In genomic region chr1:167631987-167632680, GRCh38 we compare ENCODE assay signal across 9 cellular contexts. TPM values are rescaled to one million over a fixed set of nuclear protein-coding genes. Genes with fewer than 3 reads are reported as not detected.
DNase-seq lines count a peak whose midpoint lies in the region; ATAC-seq and TF ChIP-seq lines count a peak whose summit lies in the region.
"Had no signal": no experiment of that assay in that cellular context is flagged by ENCODE, and none has a peak within 500 bp of the region (broad histone marks: within the 10 kb centered on the region; RNA-seq: fewer than 3 reads in every experiment).

No MANE protein-coding gene starts in this region.

- H3K4me1 Mint-ChIP-seq in Caco-2 (ENCODE audit: low read depth, unreplicated experiment), result no peaks in the 10 kb centered on the region

- CTCF ChIA-PET in Caco-2 (lab: Charles Lee), result no interaction called here

- peak overlapping the region in 3 of 4 donors; percentile 51 to 69 (median 61) for H3K4me3 ChIP-seq in upper lobe of left lung
- H3K4me3 ChIP-seq in uterus, result no peak overlapping the region
- no peak overlapping the region for H3K4me3 ChIP-seq in Caco-2 (ENCODE audit: low read depth, low read length)

- POLR2A ChIA-PET in Caco-2 (lab: Charles Lee), result no interaction called here

- no peaks in the 10 kb centered on the region for H3K36me3 Mint-ChIP-seq in Caco-2 (ENCODE audit: insufficient read depth, unreplicated experiment)

- no peak for TF ChIP-seq EP300 in upper lobe of left lung (IDR thresholded peaks at IDR 0.05)

- no peak for TF ChIP-seq CTCF in upper lobe of left lung (IDR thresholded peaks at IDR 0.05)
- no peak for TF ChIP-seq CTCF in uterus (IDR thresholded peaks at IDR 0.05)
- TF ChIP-seq CTCF in Caco-2 (IDR thresholded peaks at IDR 0.05; ENCODE audit: insufficient read depth in 1 of 2, low read depth in 1 of 2, low read length in 1 of 2, severe bottlenecking in 1 of 2, unreplicated experiment in 1 of 2), result no peak

- no peak overlapping the region for H3K27ac Mint-ChIP-seq in Caco-2 (ENCODE audit: unreplicated experiment)

- ATAC-seq in upper lobe of left lung (ENCODE audit: low FRiP score in 2 of 2), result peak in 1 of 2 donors; percentile 58

- peaks cover 14% of the 10 kb centered on the region for H3K27me3 Mint-ChIP-seq in Caco-2 (ENCODE audit: insufficient read depth, unreplicated experiment)

- no peaks in the 10 kb centered on the region for H3K36me3 ChIP-seq in upper lobe of left lung
- H3K36me3 ChIP-seq in uterus, result no peaks in the 10 kb centered on the region
- no peaks in the 10 kb centered on the region for H3K36me3 ChIP-seq in Caco-2 (ENCODE audit: control insufficient read depth, insufficient read depth, low read length)

- TF ChIP-seq POLR2A in upper lobe of left lung (IDR thresholded peaks at IDR 0.05), result no peak
- no peak for TF ChIP-seq POLR2A in uterus (IDR thresholded peaks at IDR 0.05)

- 56 to 65% methylated on average over 3 to 5 of the region's 5 CpGs for WGBS in upper lobe of left lung, 2 donors

- no peak overlapping the region for H3K4me3 Mint-ChIP-seq in Caco-2 (ENCODE audit: unreplicated experiment)

- H3K9me3 ChIP-seq in upper lobe of left lung (no peaks in the 10 kb centered on the region), uterus (no peaks in the 10 kb centered on the region), Caco-2 (no peaks in the 10 kb centered on the region)

- H3K27me3 ChIP-seq in upper lobe of left lung (no peaks in the 10 kb centered on the region), uterus (no peaks in the 10 kb centered on the region), Caco-2 (replicated peaks; ENCODE audit: control insufficient read depth, insufficient read depth, low read length) (no peaks in the 10 kb centered on the region; the same call in 1 of the 2 replicates)

- H3K4me1 ChIP-seq in upper lobe of left lung, result peaks cover 40 to 48% (median 46%) of the 10 kb centered on the region in 4 donors
- H3K4me1 ChIP-seq in uterus, result no peaks in the 10 kb centered on the region
- peaks cover 3% of the 10 kb centered on the region; the same call in 1 of the 2 replicates for H3K4me1 ChIP-seq in Caco-2
- H3K4me1 ChIP-seq: parathyroid adenoma had no signal

- H3K27ac ChIP-seq in upper lobe of left lung (peak overlapping the region; percentile 85 to 97 (median 93)), uterus (no peak overlapping the region)
- H3K27ac ChIP-seq: parathyroid adenoma had no signal

- DNase-seq in activated gamma-delta T cell treated with Interleukin-2 at 50 U/mL for 16 hours, result peak; percentile 50
- DNase-seq in activated gamma-delta T cell (lab: John Stamatoyannopoulos, UW), result no peak
- DNase-seq in UCSD-AML1 (lab: John Stamatoyannopoulos, UW; ENCODE audit: unreplicated experiment), result peak; percentile 49
- DNase-seq in islet precursor cell, result peak; percentile 57
- no peak for DNase-seq in upper lobe of left lung
- DNase-seq in uterus, result no peak
- DNase-seq in Caco-2, result no peak
- no peak for DNase-seq in DMS79 (lab: John Stamatoyannopoulos, UW)

- intact Hi-C loops in uterus (cut with DNase I; ENCODE audit: low total_unique reads) (no loop called here), Caco-2 (cut with micrococcal nuclease; ENCODE audit: unreplicated experiment) (no loop called here)

- no peaks in the 10 kb centered on the region for H3K9me3 Mint-ChIP-seq in Caco-2 (ENCODE audit: unreplicated experiment)

- BruUV-seq in Caco-2 (replicated peaks; lab: Mats Ljungman, UMichigan), result no TSS peak

RNA-seq across cellular contexts. Expression of gene RCSD1, which starts 2.1 kb away (rescaled TPM):
- 10 to 100 TPM; 10.7 to 27.2 (median 18.1) TPM for total RNA-seq in upper lobe of left lung
- total RNA-seq in uterus, result 10 to 100 TPM in 2 of 4 donors, 1 to 10 TPM in 2; 1.8 to 21.3 (median 12.5) TPM
- not detected in 2 replicates for total RNA-seq in Caco-2 (2022)

Comparison
In these comparisons a context has a peak if more than half of its experiments do, and no peak if none do; other contexts are left out.
1. DNase-seq: peak in activated gamma-delta T cell treated with Interleukin-2 at 50 U/mL for 16 hours (single experiment), UCSD-AML1 (single experiment) and islet precursor cell (single experiment); none in activated gamma-delta T cell (single experiment), upper lobe of left lung (0 of 2), uterus (0 of 2), Caco-2 (0 of 2) and DMS79 (single experiment).
2. H3K27ac ChIP-seq: peak in upper lobe of left lung (4 of 4); none in uterus (0 of 2).
3. H3K4me3 ChIP-seq: peak in upper lobe of left lung (3 of 4); none in uterus (0 of 2) and Caco-2 (single experiment).